15 cellular contexts compared by ENCODE assay signal in the genomic region with DNA sequence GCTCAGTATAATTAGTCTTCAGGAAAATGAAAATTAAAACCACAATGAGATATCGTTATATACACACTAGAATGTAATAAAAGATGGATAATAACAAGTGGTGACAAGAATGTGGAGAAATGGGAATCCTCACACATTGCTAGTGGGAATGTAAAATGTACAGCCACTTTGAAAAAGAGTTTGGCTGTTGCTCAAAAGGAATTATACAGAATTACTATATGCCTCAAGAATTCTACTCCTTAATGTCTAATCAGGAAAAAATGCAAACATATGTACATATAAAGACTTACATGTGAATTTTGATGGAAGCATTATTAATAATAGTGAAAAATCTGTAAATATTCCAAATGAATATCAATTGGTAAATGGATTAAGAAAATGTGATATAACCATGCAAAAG.
A peak's percentile ranks its signal among the peaks of the same experiment; 100 is the strongest.
DNase-seq lines count a peak whose midpoint lies in the region; ATAC-seq, FAIRE-seq and TF ChIP-seq lines count a peak whose summit lies in the region.
"Had no signal": no experiment of that assay in that cellular context is flagged by ENCODE, and none has a peak within 500 bp of the region (broad histone marks: within the 10 kb centered on the region; RNA-seq: fewer than 3 reads in every experiment).

No MANE protein-coding gene starts in this region.

- no peak overlapping the region; the same call in 2 of the 3 replicates for H2BK15ac ChIP-seq in IMR-90 (ENCODE audit: low read depth, low read length)

- H2BK20ac ChIP-seq in IMR-90 (ENCODE audit: low read depth, low read length) = no peak overlapping the region

- H3K79me1 ChIP-seq in IMR-90 (ENCODE audit: low read depth in 1 of 2, low read length in 2 of 2) = no peaks in the 10 kb centered on the region

- H3K9ac ChIP-seq in IMR-90 (ENCODE audit: low read depth, low read length) (no peak overlapping the region), astrocyte (ENCODE audit: low read length) (no peak overlapping the region), keratinocyte (ENCODE audit: control insufficient read depth, extremely low read depth, insufficient read depth, low read length) (no peak overlapping the region)

- H4K20me1 ChIP-seq in IMR-90 (ENCODE audit: insufficient read depth, low read length) = no peaks in the 10 kb centered on the region
- no peaks in the 10 kb centered on the region for H4K20me1 ChIP-seq in astrocyte (ENCODE audit: insufficient read depth, low read length)
- no peaks in the 10 kb centered on the region for H4K20me1 ChIP-seq in keratinocyte (ENCODE audit: control insufficient read depth, extremely low read depth, insufficient read depth, low read length)

- H3K18ac ChIP-seq in IMR-90 (ENCODE audit: low read depth, low read length) = no peak overlapping the region

- H2BK5ac ChIP-seq in IMR-90 (ENCODE audit: low read depth, low read length, poor library complexity, severe bottlenecking) = no peak overlapping the region

- no peak overlapping the region for H3K4me3 ChIP-seq in IMR-90 (ENCODE audit: insufficient read depth, low read depth, low read length)
- no peak overlapping the region for H3K4me3 ChIP-seq in astrocyte (ENCODE audit: insufficient read depth, low read depth, low read length)
- H3K4me3 ChIP-seq in keratinocyte (ENCODE audit: control insufficient read depth in 2 of 3, extremely low read depth in 1 of 3, insufficient read depth in 2 of 3, low read depth in 1 of 3, low read length in 3 of 3) = no peak overlapping the region

- H3K27ac ChIP-seq in IMR-90 (ENCODE audit: insufficient read depth, low read length) (no peak overlapping the region), astrocyte (ENCODE audit: low read depth, low read length) (no peak overlapping the region), keratinocyte (ENCODE audit: control insufficient read depth, insufficient read depth, low read length) (peak overlapping the region; percentile 22)

- H3K79me2 ChIP-seq in astrocyte (ENCODE audit: insufficient read depth, low read length) (no peaks in the 10 kb centered on the region), keratinocyte (ENCODE audit: control insufficient read depth, insufficient read depth, low read length) (no peaks in the 10 kb centered on the region)

- no peaks in the 10 kb centered on the region for H3K27me3 Mint-ChIP-seq in astrocyte (ENCODE audit: low read depth, unreplicated experiment)
- H3K27me3 Mint-ChIP-seq: B cell had no signal

- TF ChIP-seq CTCF in IMR-90 (conservative IDR thresholded peaks at IDR 0.05; ENCODE audit: low read depth, low read length) = no peak
- TF ChIP-seq CTCF in astrocyte (IDR thresholded peaks at IDR 0.05; ENCODE audit: insufficient read depth, low read depth, low read length) = no peak
- no peak for TF ChIP-seq CTCF in keratinocyte (optimal IDR thresholded peaks at IDR 0.05 in 1 of 3, IDR thresholded peaks at IDR 0.05 in 1 of 3, conservative IDR thresholded peaks at IDR 0.05 in 1 of 3; ENCODE audit: extremely low read depth in 1 of 3, insufficient read depth in 2 of 3, low read length in 3 of 3)

- in situ Hi-C loops in IMR-90 (cut with MboI; ENCODE audit: low sequenced_read_pairs) = no loop called here

- no peak overlapping the region for H4K5ac ChIP-seq in IMR-90 (ENCODE audit: low read depth, low read length)

- no peak overlapping the region for H3K4me2 ChIP-seq in IMR-90 (ENCODE audit: low read depth, low read length)
- H3K4me2 ChIP-seq in astrocyte (ENCODE audit: low read length) = no peak overlapping the region
- H3K4me2 ChIP-seq in keratinocyte (ENCODE audit: control insufficient read depth, extremely low read depth, insufficient read depth, low read depth, low read length) = peak overlapping the region; percentile 19

- DNase-seq in ELR (ENCODE audit: low read depth) (peak; percentile 75), IMR-90 (peak; percentile 55), astrocyte (ENCODE audit: low read depth) (no peak), keratinocyte (ENCODE audit: low read depth, low spot score) (no peak), occipital lobe (lab: John Stamatoyannopoulos, UW) (no peak), SW 1271 (lab: John Stamatoyannopoulos, UW) (no peak)
- DNase-seq: Calu3; CD4-positive, alpha-beta T cell; DMS 273 treated with DMSO at 0.1 percent for 48 hours; GDM1 had no signal

- peak; percentile 37; the same call in 1 of the 2 replicates for ATAC-seq in IMR-90 (ENCODE audit: low read depth)
- ATAC-seq in HG02763 (IDR thresholded peaks at IDR 0.05; ENCODE audit: unreplicated experiment) = no peak
- ATAC-seq: HepG2 had no signal

- no peak overlapping the region for H3K4me3 Mint-ChIP-seq in astrocyte (ENCODE audit: unreplicated experiment)
- H3K4me3 Mint-ChIP-seq: B cell; CD4-positive, alpha-beta T cell had no signal

- intact Hi-C loops in IMR-90 (cut with micrococcal nuclease) = no loop called here

- H3K4me1 ChIP-seq in IMR-90 (ENCODE audit: control insufficient read depth, insufficient read depth, low read length) = no peaks in the 10 kb centered on the region; the same call in 1 of the 2 replicates
- no peaks in the 10 kb centered on the region for H3K4me1 ChIP-seq in astrocyte (ENCODE audit: insufficient read depth, low read length)
- peaks cover 22% of the 10 kb centered on the region for H3K4me1 ChIP-seq in keratinocyte (ENCODE audit: control insufficient read depth, extremely low read depth, insufficient read depth, low read length)

- H3K9me3 Mint-ChIP-seq in astrocyte (ENCODE audit: unreplicated experiment) = no peaks in the 10 kb centered on the region
- H3K9me3 Mint-ChIP-seq: CD4-positive, alpha-beta T cell had no signal

- no peak for TF ChIP-seq RAD21 in IMR-90 (IDR thresholded peaks at IDR 0.05; ENCODE audit: low read length)

- H3K56ac ChIP-seq in IMR-90 (ENCODE audit: extremely low read depth, insufficient read depth, low read length) = no peak overlapping the region

- H3K27ac Mint-ChIP-seq in astrocyte (ENCODE audit: unreplicated experiment) = no peak overlapping the region
- H3K27ac Mint-ChIP-seq: B cell; CD4-positive, alpha-beta T cell had no signal

- CTCF ChIA-PET in IMR-90 (lab: Yijun Ruan, JAX) = no interaction called here

- H2AK5ac ChIP-seq in IMR-90 (ENCODE audit: low read depth, low read length) = no peak overlapping the region

- H3K9me3 ChIP-seq in IMR-90 (ENCODE audit: control insufficient read depth, insufficient read depth, low read length) = no peaks in the 10 kb centered on the region
- H3K9me3 ChIP-seq in astrocyte (ENCODE audit: insufficient read depth, low read depth, low read length) = no peaks in the 10 kb centered on the region
- H3K9me3 ChIP-seq in keratinocyte (ENCODE audit: control insufficient read depth, low read depth, low read length) = no peaks in the 10 kb centered on the region

- H3K14ac ChIP-seq in IMR-90 (replicated peaks; ENCODE audit: low read depth, low read length) = no peak overlapping the region

- no peak overlapping the region for H2BK120ac ChIP-seq in IMR-90 (ENCODE audit: low read depth, low read length)

- no peak overlapping the region for H4K91ac ChIP-seq in IMR-90 (ENCODE audit: insufficient read depth, low read depth, low read length)

- no peak overlapping the region for H2AK9ac ChIP-seq in IMR-90 (replicated peaks; ENCODE audit: low read depth, low read length, poor library complexity)

- H2AFZ ChIP-seq in IMR-90 (replicated peaks; ENCODE audit: low read length, poor library complexity) (no peak overlapping the region), astrocyte (ENCODE audit: low read depth, low read length) (no peak overlapping the region), keratinocyte (ENCODE audit: control insufficient read depth, low read length) (no peak overlapping the region)

- peak; percentile 63 for FAIRE-seq in astrocyte (lab: Jason Lieb, UNC)
- FAIRE-seq in keratinocyte (lab: Jason Lieb, UNC) = peak; percentile 84
- FAIRE-seq: GM12892, HepG2, HTR-8/SVneo had no signal

- BruUV-seq in IMR-90 (replicated peaks; lab: Mats Ljungman, UMichigan) = no TSS peak

- H3K27me3 ChIP-seq in IMR-90 (ENCODE audit: control insufficient read depth, insufficient read depth, low read length) = no peaks in the 10 kb centered on the region
- H3K27me3 ChIP-seq in astrocyte (ENCODE audit: insufficient read depth, low read length) = no peaks in the 10 kb centered on the region
- H3K27me3 ChIP-seq in keratinocyte (ENCODE audit: control insufficient read depth, extremely low read depth, insufficient read depth, low read length) = no peaks in the 10 kb centered on the region

- H3K4me1 Mint-ChIP-seq in astrocyte (ENCODE audit: low read depth, unreplicated experiment) = peaks cover 6% of the 10 kb centered on the region
- H3K4me1 Mint-ChIP-seq: B cell had no signal

- POLR2A ChIA-PET in IMR-90 (lab: Charles Lee; ENCODE audit: unreplicated experiment) = no interaction called here

- no peaks in the 10 kb centered on the region for H3K36me3 Mint-ChIP-seq in astrocyte (ENCODE audit: low read depth, unreplicated experiment)

- no peak overlapping the region for H3K23ac ChIP-seq in IMR-90 (ENCODE audit: low read depth, low read length)

- no peaks in the 10 kb centered on the region for H3K9me1 ChIP-seq in IMR-90 (ENCODE audit: insufficient read depth, low read length)
- no peaks in the 10 kb centered on the region for H3K9me1 ChIP-seq in keratinocyte (ENCODE audit: control insufficient read depth, extremely low read depth, insufficient read depth, low read length)

- H3K36me3 ChIP-seq in IMR-90 (ENCODE audit: control insufficient read depth, insufficient read depth, low read length) (no peaks in the 10 kb centered on the region), astrocyte (ENCODE audit: insufficient read depth, low read length) (no peaks in the 10 kb centered on the region), keratinocyte (ENCODE audit: control insufficient read depth in 2 of 2, extremely low read depth in 1 of 2, insufficient read depth in 2 of 2, low read length in 2 of 2) (no peaks in the 10 kb centered on the region)

- TF ChIP-seq POLR2A in IMR-90 (IDR thresholded peaks at IDR 0.05; ENCODE audit: low read depth, low read length) = no peak

- dilution Hi-C loops in IMR-90 (cut with HindIII; ENCODE audit: low sequenced_read_pairs, unreplicated experiment) = no loop called here
- dilution Hi-C loops in keratinocyte (cut with MboI; ENCODE audit: extremely low pct_ligation_motif_present, low sequenced_read_pairs) = no loop called here

- no CpG with 5 or more reads among the region's 1 CpG for WGBS in IMR-90 (ENCODE audit: extremely low coverage in 2 of 2, insufficient read length in 1 of 2), 2 experiments

- peak overlapping the region; percentile 73; the same call in 1 of the 2 replicates for H3K4ac ChIP-seq in IMR-90 (ENCODE audit: low read depth, low read length)

- peak overlapping the region in 1 of 2 experiments; percentile 77; a peak in 2 of 4 replicates for H4K8ac ChIP-seq in IMR-90 (ENCODE audit: low read depth in 2 of 2, low read length in 2 of 2)

TF ChIP-seq in IMR-90, 13 proteins besides CTCF, POLR2A, EP300 and RAD21:
- no peak for TF ChIP-seq BHLHE40 (IDR thresholded peaks at IDR 0.05; ENCODE audit: low read depth, low read length)
TF ChIP-seq in IMR-90: peak in this region for 0.

Comparison
In these comparisons a context has a peak if more than half of its experiments do, and no peak if none do; other contexts are left out.
1. DNase-seq: peak in ELR (single experiment) and IMR-90 (single experiment); none in astrocyte (single experiment), keratinocyte (single experiment), occipital lobe (single experiment) and SW 1271 (0 of 2).